In genomic region chr6:96521267-96521624, GRCh38 we compare ENCODE assay signal across 8 cellular contexts. TPM values are rescaled to one million over a fixed set of nuclear protein-coding genes. Genes with fewer than 3 reads are reported as not detected.
A peak's percentile ranks its signal among the peaks of the same experiment; 100 is the strongest.
DNase-seq lines count a peak whose midpoint lies in the region; ATAC-seq and TF ChIP-seq lines count a peak whose summit lies in the region.

No MANE protein-coding gene starts in this region.

- no peaks in the 10 kb centered on the region for H3K9me3 Mint-ChIP-seq in T-helper 2 cell treated with Interferon-gamma antibody and Interleukin-4, amounts not matched to agents 5 μg/mL and 100 μg/mL, for 36 hours
- H3K9me3 Mint-ChIP-seq in mesothelial cell of epicardium, result no peaks in the 10 kb centered on the region

- peak overlapping the region; percentile 64 to 84 for H3K4me3 ChIP-seq in cardiac fibroblast (replicated peaks in 1 of 2; ENCODE audit: low read depth in 2 of 2, low read length in 2 of 2)

- peak overlapping the region; percentile 100 for H3K4me3 Mint-ChIP-seq in T-helper 2 cell treated with Interferon-gamma antibody and Interleukin-4, amounts not matched to agents 5 μg/mL and 100 μg/mL, for 36 hours
- peak overlapping the region; percentile 98 for H3K4me3 Mint-ChIP-seq in mesothelial cell of epicardium

- DNase-seq in T-helper 2 cell treated with Interferon-gamma antibody and Interleukin-4, amounts not matched to agents 5 μg/mL and 100 μg/mL, for 36 hours (ENCODE audit: low spot score), result no peak
- DNase-seq in T-helper 2 cell (no peak), cardiac fibroblast (ENCODE audit: low read depth in 2 of 2) (no peak), mesothelial cell of epicardium (ENCODE audit: low spot score in 2 of 2, unreplicated experiment in 2 of 2) (no peak), anterior cingulate cortex (lab: John Stamatoyannopoulos, UW) (no peak), NCI-H2107 (lab: John Stamatoyannopoulos, UW) (no peak)

- peak overlapping the region; percentile 100 for H3K27ac Mint-ChIP-seq in T-helper 2 cell treated with Interferon-gamma antibody and Interleukin-4, amounts not matched to agents 5 μg/mL and 100 μg/mL, for 36 hours
- H3K27ac Mint-ChIP-seq in mesothelial cell of epicardium, result peak overlapping the region; percentile 100

- H3K36me3 Mint-ChIP-seq in T-helper 2 cell treated with Interferon-gamma antibody and Interleukin-4, amounts not matched to agents 5 μg/mL and 100 μg/mL, for 36 hours (ENCODE audit: low read depth), result peaks cover 14% of the 10 kb centered on the region
- peaks cover 6% of the 10 kb centered on the region for H3K36me3 Mint-ChIP-seq in mesothelial cell of epicardium

- TF ChIP-seq CTCF in cardiac fibroblast (IDR thresholded peaks at IDR 0.05; ENCODE audit: low read depth, low read length) (no peak), mesothelial cell of epicardium (IDR thresholded peaks at IDR 0.05; ENCODE audit: unreplicated experiment) (no peak)

- peak; percentile 5 for ATAC-seq in HG03565 (IDR thresholded peaks at IDR 0.05; ENCODE audit: unreplicated experiment)
- ATAC-seq in GM21825 (IDR thresholded peaks at IDR 0.05; ENCODE audit: unreplicated experiment), result no peak

- H3K4me1 Mint-ChIP-seq in T-helper 2 cell treated with Interferon-gamma antibody and Interleukin-4, amounts not matched to agents 5 μg/mL and 100 μg/mL, for 36 hours (ENCODE audit: low read depth), result peaks cover 15% of the 10 kb centered on the region
- peaks cover 43% of the 10 kb centered on the region for H3K4me1 Mint-ChIP-seq in mesothelial cell of epicardium

- no peaks in the 10 kb centered on the region for H3K27me3 Mint-ChIP-seq in T-helper 2 cell treated with Interferon-gamma antibody and Interleukin-4, amounts not matched to agents 5 μg/mL and 100 μg/mL, for 36 hours (ENCODE audit: low read depth)
- H3K27me3 Mint-ChIP-seq in mesothelial cell of epicardium (ENCODE audit: low read depth), result no peaks in the 10 kb centered on the region

RNA-seq across cellular contexts. Expression of gene UFL1, which starts 0.4 kb away (rescaled TPM):
- 39.4 to 40.2 TPM (median 39.5 TPM) in 3 replicates for total RNA-seq in mesothelial cell of epicardium

RNA-seq across cellular contexts. Expression of gene FHL5, which starts 41.7 kb away (rescaled TPM):
- total RNA-seq in mesothelial cell of epicardium, result 4.5 to 5.5 TPM (median 5.3 TPM) in 3 replicates
